In genomic region chr1:30645807-30646206, GRCh38 we compare ENCODE assay signal across 18 cellular contexts.
DNase-seq lines count a peak whose midpoint lies in the region; ATAC-seq and TF ChIP-seq lines count a peak whose summit lies in the region.
"Had no signal": no experiment of that assay in that cellular context is flagged by ENCODE, and none has a peak within 500 bp of the region (broad histone marks: within the 10 kb centered on the region; RNA-seq: fewer than 3 reads in every experiment).

No MANE protein-coding gene starts in this region.

- no peaks in the 10 kb centered on the region for H3K27me3 ChIP-seq in MG63
- H3K27me3 ChIP-seq in neural progenitor cell, result no peaks in the 10 kb centered on the region
- H3K27me3 ChIP-seq in CD4-positive, alpha-beta T cell (ENCODE audit: control insufficient read depth, insufficient read depth, low read length), result peaks cover 19% of the 10 kb centered on the region

- DNase-seq in Daoy (ENCODE audit: low read depth) (peak; percentile 81), MG63 (peak; percentile 61), choroid plexus epithelial cell (ENCODE audit: low read depth) (peak; percentile 7), neural progenitor cell (ENCODE audit: low spot score) (no peak), SHP77 (lab: John Stamatoyannopoulos, UW) (no peak), DMS 273 (lab: John Stamatoyannopoulos, UW; ENCODE audit: unreplicated experiment) (no peak)
- no peak for DNase-seq in CD4-positive, alpha-beta T cell
- DNase-seq in stimulated activated CD4-positive, alpha-beta T cell treated with anti-CD3 and anti-CD28 coated beads, Interleukin-2, amount 100 ng/mL, for 24 hours, result no peak
- DNase-seq: activated naive CD4-positive, alpha-beta T cell treated with anti-CD3 and anti-CD28 coated beads, Interleukin-2, amount 10 ng/mL, durations not matched to agents 7 days and 5 days; activated T-cell treated with anti-CD3 and anti-CD28 coated beads for 4 hours; Caco-2; NCI-H1105; retina; RPMI8226 had no signal

- no peak overlapping the region for H3K4me3 Mint-ChIP-seq in neural progenitor cell
- no peak overlapping the region for H3K4me3 Mint-ChIP-seq in CD4-positive, alpha-beta T cell
- H3K4me3 Mint-ChIP-seq: activated naive CD4-positive, alpha-beta T cell treated with anti-CD3 and anti-CD28 coated beads, Interleukin-2, amount 10 ng/mL, durations not matched to agents 7 days and 5 days; neural crest cell had no signal

- peaks cover 4% of the 10 kb centered on the region for H3K4me1 Mint-ChIP-seq in neural progenitor cell
- H3K4me1 Mint-ChIP-seq in CD4-positive, alpha-beta T cell (ENCODE audit: low read depth), result peaks cover 11% of the 10 kb centered on the region
- H3K4me1 Mint-ChIP-seq: activated naive CD4-positive, alpha-beta T cell treated with anti-CD3 and anti-CD28 coated beads, Interleukin-2, amount 10 ng/mL, durations not matched to agents 7 days and 5 days had no signal

- no peaks in the 10 kb centered on the region for H3K36me3 ChIP-seq in MG63
- no peaks in the 10 kb centered on the region for H3K36me3 ChIP-seq in neural progenitor cell

- no peak overlapping the region for H2AFZ ChIP-seq in neural progenitor cell (replicated peaks)

- POLR2A ChIA-PET in CD4-positive, alpha-beta T cell (lab: Charles Lee), result no interaction called here

- no peak for ATAC-seq in CD4-positive, alpha-beta T cell (ENCODE audit: poor library complexity)

- H3K27me3 Mint-ChIP-seq in neural progenitor cell (ENCODE audit: insufficient read depth, low read depth), result peaks cover 18% of the 10 kb centered on the region
- peaks cover 55% of the 10 kb centered on the region for H3K27me3 Mint-ChIP-seq in CD4-positive, alpha-beta T cell

- no peaks in the 10 kb centered on the region for H3K4me1 ChIP-seq in neural progenitor cell
- H3K4me1 ChIP-seq: Caco-2 had no signal

- no peaks in the 10 kb centered on the region for H3K9me3 Mint-ChIP-seq in neural progenitor cell
- no peaks in the 10 kb centered on the region for H3K9me3 Mint-ChIP-seq in CD4-positive, alpha-beta T cell
- H3K9me3 Mint-ChIP-seq: activated naive CD4-positive, alpha-beta T cell treated with anti-CD3 and anti-CD28 coated beads, Interleukin-2, amount 10 ng/mL, durations not matched to agents 7 days and 5 days; neural crest cell had no signal

- no peak overlapping the region for H3K27ac ChIP-seq in neural progenitor cell
- H3K27ac ChIP-seq in CD4-positive, alpha-beta T cell (ENCODE audit: low read depth, low read length), result no peak overlapping the region
- H3K27ac ChIP-seq: dorsolateral prefrontal cortex, KMS-11 had no signal

- CTCF ChIA-PET in CD4-positive, alpha-beta T cell (lab: Charles Lee), result interaction anchor here (1.0 kb wide), 1 partner anchor 15 kb away, joined by 3 read pairs; no protein-coding TSS in a partner anchor

- TF ChIP-seq CTCF in choroid plexus epithelial cell (conservative IDR thresholded peaks at IDR 0.05; ENCODE audit: low read depth, low read length) (no peak), neural progenitor cell (IDR thresholded peaks at IDR 0.05) (no peak)
- no peak for TF ChIP-seq CTCF in CD4-positive, alpha-beta T cell (IDR thresholded peaks at IDR 0.05)

- no peaks in the 10 kb centered on the region for H3F3A ChIP-seq in neural progenitor cell (ENCODE audit: low read depth)

- intact Hi-C loops in CD4-positive, alpha-beta T cell (cut with DNase I, micrococcal nuclease), result no loop called here

- no peak overlapping the region for H3K9ac ChIP-seq in neural progenitor cell
- H3K9ac ChIP-seq: KMS-11 had no signal

- H3K79me2 ChIP-seq in neural progenitor cell (ENCODE audit: low read depth), result no peaks in the 10 kb centered on the region

- H3K4me2 ChIP-seq in neural progenitor cell, result no peak overlapping the region
- H3K4me2 ChIP-seq: KMS-11 had no signal

- no peak overlapping the region for H3K4me3 ChIP-seq in MG63
- H3K4me3 ChIP-seq in choroid plexus epithelial cell (ENCODE audit: low read depth, low read length), result no peak overlapping the region
- H3K4me3 ChIP-seq in neural progenitor cell, result no peak overlapping the region
- H3K4me3 ChIP-seq: dorsolateral prefrontal cortex had no signal

- no peaks in the 10 kb centered on the region for H3K36me3 Mint-ChIP-seq in neural progenitor cell
- no peaks in the 10 kb centered on the region for H3K36me3 Mint-ChIP-seq in CD4-positive, alpha-beta T cell (ENCODE audit: low read depth)
- H3K36me3 Mint-ChIP-seq: activated naive CD4-positive, alpha-beta T cell treated with anti-CD3 and anti-CD28 coated beads, Interleukin-2, amount 10 ng/mL, durations not matched to agents 7 days and 5 days; brain had no signal

- H3K9me3 ChIP-seq in MG63, result no peaks in the 10 kb centered on the region
- no peaks in the 10 kb centered on the region for H3K9me3 ChIP-seq in neural progenitor cell (ENCODE audit: low read depth)
- H3K9me3 ChIP-seq in CD4-positive, alpha-beta T cell (ENCODE audit: control insufficient read depth, low read length), result no peaks in the 10 kb centered on the region
- H3K9me3 ChIP-seq: Caco-2 had no signal

- H3K27ac Mint-ChIP-seq in neural progenitor cell, result peak overlapping the region; percentile 4
- H3K27ac Mint-ChIP-seq in CD4-positive, alpha-beta T cell, result no peak overlapping the region
- H3K27ac Mint-ChIP-seq: activated naive CD4-positive, alpha-beta T cell treated with anti-CD3 and anti-CD28 coated beads, Interleukin-2, amount 10 ng/mL, durations not matched to agents 7 days and 5 days had no signal

- no peaks in the 10 kb centered on the region for H4K20me1 ChIP-seq in neural progenitor cell (ENCODE audit: low read depth)

Comparison
In these comparisons a context has a peak if more than half of its experiments do, and no peak if none do; other contexts are left out.
1. DNase-seq: peak in Daoy (single experiment), MG63 (single experiment) and choroid plexus epithelial cell (single experiment); none in neural progenitor cell (single experiment), CD4-positive, alpha-beta T cell (0 of 10), SHP77 (0 of 2), DMS 273 (single experiment) and stimulated activated CD4-positive, alpha-beta T cell treated with anti-CD3 and anti-CD28 coated beads, Interleukin-2, amount 100 ng/mL, for 24 hours (0 of 2).